8 cellular contexts compared by ENCODE assay signal in the genomic region with DNA sequence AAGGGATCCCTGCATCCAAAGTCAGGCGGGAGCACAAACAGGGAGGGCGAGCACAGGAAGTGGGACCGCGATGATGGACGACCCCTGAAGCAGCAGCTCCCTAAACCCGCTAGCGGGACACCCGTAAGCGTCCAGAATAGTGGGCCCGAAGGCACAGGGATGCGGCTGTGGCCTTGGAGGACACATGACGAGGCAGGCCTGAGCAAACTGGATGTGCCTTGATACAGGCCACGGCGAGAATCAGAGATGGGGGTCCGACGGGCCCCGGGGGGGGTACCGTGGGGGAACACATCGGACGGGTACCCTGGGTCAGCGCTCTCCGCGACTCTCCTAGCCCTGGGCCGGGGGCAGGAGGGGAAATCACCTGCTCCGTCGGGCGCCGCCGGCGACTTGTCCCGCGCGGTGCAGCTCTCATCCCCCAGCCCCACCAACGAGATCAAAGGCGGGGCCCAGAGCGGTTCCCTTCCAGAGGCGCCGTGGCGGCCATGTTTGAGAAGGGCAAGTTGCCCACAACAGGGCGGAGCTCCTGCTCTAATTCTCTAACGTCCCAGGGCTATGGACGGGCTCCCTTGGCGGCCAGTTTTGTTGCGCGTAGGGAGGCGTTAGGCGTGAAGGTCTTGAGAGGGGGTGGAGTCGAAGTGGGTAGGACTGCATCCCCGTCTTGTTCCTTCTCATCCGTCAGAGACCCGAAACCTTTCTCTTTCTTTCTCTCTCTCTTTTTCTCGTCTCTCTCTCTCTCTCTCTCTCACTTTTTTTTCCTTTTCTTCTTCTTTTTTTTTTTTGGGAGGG. TPM values are rescaled to one million over a fixed set of nuclear protein-coding genes. Genes with fewer than 3 reads are reported as not detected.
DNase-seq lines count a peak whose midpoint lies in the region; ATAC-seq and TF ChIP-seq lines count a peak whose summit lies in the region.

A gene with protein sequence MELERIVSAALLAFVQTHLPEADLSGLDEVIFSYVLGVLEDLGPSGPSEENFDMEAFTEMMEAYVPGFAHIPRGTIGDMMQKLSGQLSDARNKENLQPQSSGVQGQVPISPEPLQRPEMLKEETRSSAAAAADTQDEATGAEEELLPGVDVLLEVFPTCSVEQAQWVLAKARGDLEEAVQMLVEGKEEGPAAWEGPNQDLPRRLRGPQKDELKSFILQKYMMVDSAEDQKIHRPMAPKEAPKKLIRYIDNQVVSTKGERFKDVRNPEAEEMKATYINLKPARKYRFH (minus strand): TSS at position 413 of the 789 bp plus-strand sequence. CDS start 7,386 bp downstream, outside the sequence.

- peak; percentile 79 for ATAC-seq in HG02884 (IDR thresholded peaks at IDR 0.05; ENCODE audit: unreplicated experiment)
- peak; percentile 96 to 98 (median 98) for ATAC-seq in heart right ventricle

- no peaks in the 10 kb centered on the region for H3K9me3 Mint-ChIP-seq in T-helper 1 cell treated with Interleukin-12 subunit alpha and Interleukin-12 subunit beta and Interleukin-4 antibody, amounts not matched to agents 30 μg/mL and 1 μg/mL, for 36 hours
- no peaks in the 10 kb centered on the region for H3K9me3 Mint-ChIP-seq in progenitor cell of endocrine pancreas (ENCODE audit: low read depth)

- peak within 1 kb of the TSS; percentile 82 to 99 (median 94) for H3K4me3 ChIP-seq in heart right ventricle
- H3K4me3 ChIP-seq in urinary bladder (ENCODE audit: low read depth, low read length) = peak within 1 kb of the TSS; percentile 92

- no peaks in the 10 kb centered on the region for H3K27me3 Mint-ChIP-seq in T-helper 1 cell treated with Interleukin-12 subunit alpha and Interleukin-12 subunit beta and Interleukin-4 antibody, amounts not matched to agents 30 μg/mL and 1 μg/mL, for 36 hours (ENCODE audit: low read depth)
- peaks cover 23% of the 10 kb centered on the region for H3K27me3 Mint-ChIP-seq in progenitor cell of endocrine pancreas

- DNase-seq in GM13977 (ENCODE audit: low spot score) (peak; percentile 93), NCI-H1694 (lab: John Stamatoyannopoulos, UW) (peak; percentile 93), amniotic stem cell (lab: John Stamatoyannopoulos, UW) (peak; percentile 94), heart right ventricle (peak; percentile 97 to 98), progenitor cell of endocrine pancreas (ENCODE audit: low spot score, unreplicated experiment) (peak; percentile 95)

- in situ Hi-C loops in GM13977 (cut with MboI; ENCODE audit: low pct_unique_long_range_greater_than_20kb, low sequenced_read_pairs, unreplicated experiment) = no loop called here

- H3K36me3 ChIP-seq in heart right ventricle = peaks cover 0 to 3% (median 0%) of the 10 kb centered on the region in 9 donors
- no peaks in the 10 kb centered on the region for H3K36me3 ChIP-seq in urinary bladder (ENCODE audit: insufficient read depth)

- no peaks in the 10 kb centered on the region for H3K9me3 ChIP-seq in heart right ventricle

- peak within 1 kb of the TSS; percentile 94 for H3K4me3 Mint-ChIP-seq in T-helper 1 cell treated with Interleukin-12 subunit alpha and Interleukin-12 subunit beta and Interleukin-4 antibody, amounts not matched to agents 30 μg/mL and 1 μg/mL, for 36 hours
- H3K4me3 Mint-ChIP-seq in progenitor cell of endocrine pancreas (ENCODE audit: low read depth) = peak within 1 kb of the TSS; percentile 94

- peaks cover 10% of the 10 kb centered on the region for H3K36me3 Mint-ChIP-seq in T-helper 1 cell treated with Interleukin-12 subunit alpha and Interleukin-12 subunit beta and Interleukin-4 antibody, amounts not matched to agents 30 μg/mL and 1 μg/mL, for 36 hours (ENCODE audit: low read depth)
- H3K36me3 Mint-ChIP-seq in progenitor cell of endocrine pancreas (ENCODE audit: insufficient read depth) = no peaks in the 10 kb centered on the region

- H3K27ac ChIP-seq in heart right ventricle (peak within 1 kb of the TSS; percentile 60 to 94 (median 90)), urinary bladder (ENCODE audit: low read depth) (no peak within 1 kb of the TSS)

- TF ChIP-seq CTCF in GM13977 (IDR thresholded peaks at IDR 0.05; ENCODE audit: extremely low read depth, insufficient read depth, missing control alignments) = peak; percentile 8
- TF ChIP-seq CTCF in heart right ventricle (IDR thresholded peaks at IDR 0.05) = no peak
- no peak for TF ChIP-seq CTCF in progenitor cell of endocrine pancreas (IDR thresholded peaks at IDR 0.05; ENCODE audit: unreplicated experiment)

- WGBS in heart right ventricle, 2 donors = 0 to 1% methylated on average over 52 of the region's 52 CpGs
- WGBS in urinary bladder = under 1% methylated on average over 52 of the region's 52 CpGs

- peaks cover 47% of the 10 kb centered on the region for H3K4me1 Mint-ChIP-seq in T-helper 1 cell treated with Interleukin-12 subunit alpha and Interleukin-12 subunit beta and Interleukin-4 antibody, amounts not matched to agents 30 μg/mL and 1 μg/mL, for 36 hours (ENCODE audit: low read depth)
- peaks cover 8% of the 10 kb centered on the region for H3K4me1 Mint-ChIP-seq in progenitor cell of endocrine pancreas (ENCODE audit: low read depth)

- H3K27ac Mint-ChIP-seq in T-helper 1 cell treated with Interleukin-12 subunit alpha and Interleukin-12 subunit beta and Interleukin-4 antibody, amounts not matched to agents 30 μg/mL and 1 μg/mL, for 36 hours = peak within 1 kb of the TSS; percentile 95
- peak within 1 kb of the TSS; percentile 95 for H3K27ac Mint-ChIP-seq in progenitor cell of endocrine pancreas

- peaks cover 4 to 52% (median 12%) of the 10 kb centered on the region in 9 donors for H3K4me1 ChIP-seq in heart right ventricle
- no peaks in the 10 kb centered on the region for H3K4me1 ChIP-seq in urinary bladder (ENCODE audit: insufficient read depth)

- peaks cover 0 to 15% (median 5%) of the 10 kb centered on the region in 7 donors for H3K27me3 ChIP-seq in heart right ventricle

- intact Hi-C loops in heart right ventricle (cut with DNase I) = loop anchor here in 2 of 10 donors (2.0 to 5.0 kb wide), 2 partner anchors 70 kb away; partner anchors contain the start of genes ACTR1A (in 2 of the 2) and SUFU (in 2 of the 2)

RNA-seq across cellular contexts. Expression of the gene that starts here (rescaled TPM):
- total RNA-seq in heart right ventricle (10 to 100 TPM; 65.7 to 84.3 (median 79.1) TPM), progenitor cell of endocrine pancreas (69.9 and 70.5 TPM in 2 replicates), urinary bladder (26.9 TPM)
- polyA plus RNA-seq in heart right ventricle (10 to 100 TPM; 60.0 to 81.7 TPM), urinary bladder (77.9 TPM)
